In the genomic region with DNA sequence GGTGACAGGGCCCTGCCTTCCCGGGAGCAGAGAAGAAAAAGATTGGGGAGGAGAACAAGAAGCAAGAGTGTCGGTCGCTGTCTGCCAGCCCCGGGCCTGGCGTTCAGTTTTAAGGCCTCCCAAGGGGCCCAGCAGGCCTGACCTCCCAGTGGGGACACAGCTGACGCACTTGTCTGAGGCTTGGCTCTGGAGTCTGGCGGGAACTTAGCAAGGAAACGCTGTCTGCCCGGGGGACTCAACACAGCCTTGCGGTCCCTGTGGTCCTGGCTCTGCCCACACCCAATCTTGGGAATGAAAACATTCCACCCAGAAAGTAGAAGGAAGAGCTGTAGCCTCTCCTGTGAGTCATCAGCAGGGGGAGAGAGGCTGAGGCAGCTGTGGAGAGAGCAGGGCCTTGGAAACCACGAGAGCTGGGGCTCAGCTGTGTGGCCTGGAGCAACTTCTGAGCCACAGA, we compare ENCODE assay signal across 9 cellular contexts. TPM values are rescaled to one million over a fixed set of nuclear protein-coding genes. Genes with fewer than 3 reads are reported as not detected.
DNase-seq lines count a peak whose midpoint lies in the region; ATAC-seq and TF ChIP-seq lines count a peak whose summit lies in the region.
"Had no signal": no experiment of that assay in that cellular context is flagged by ENCODE, and none has a peak within 500 bp of the region (broad histone marks: within the 10 kb centered on the region; RNA-seq: fewer than 3 reads in every experiment).

No MANE protein-coding gene starts in this region.

- WGBS in ovary, 3 donors, result 9 to 15% (median 9%) methylated on average over 11 of the region's 11 CpGs

- H3K36me3 ChIP-seq in ovary, result no peaks in the 10 kb centered on the region

- H3K9me3 ChIP-seq in ovary, result no peaks in the 10 kb centered on the region

- CTCF ChIA-PET in GM10248 (lab: Yijun Ruan, JAX), result interaction anchor here (1.3 to 1.4 kb wide), 2 partner anchors 23 to 37 kb away, joined by 3 to 4 read pairs; no protein-coding TSS in a partner anchor

- TF ChIP-seq EP300 in ovary (IDR thresholded peaks at IDR 0.05), result peak; percentile 21

- TF ChIP-seq CTCF in ovary (IDR thresholded peaks at IDR 0.05) (no peak), GM10248 (IDR thresholded peaks at IDR 0.05; ENCODE audit: control extremely low read depth, extremely low read depth, low read depth, missing control alignments) (no peak)

- POLR2A ChIA-PET in GM10248 (lab: Yijun Ruan, JAX), result no interaction called here

- no peak for ATAC-seq in HG03571 (IDR thresholded peaks at IDR 0.05; ENCODE audit: unreplicated experiment)
- ATAC-seq in HG03039 (IDR thresholded peaks at IDR 0.05; ENCODE audit: unreplicated experiment), result no peak
- ATAC-seq in GM18907 (IDR thresholded peaks at IDR 0.05; ENCODE audit: unreplicated experiment), result no peak

- intact Hi-C loops in ovary (cut with DNase I), result loop anchor here in 1 of 4 donors (10.0 kb wide), 1 partner anchor 81 kb away; no protein-coding TSS in a partner anchor

- peaks cover 22% of the 10 kb centered on the region for H3K4me1 ChIP-seq in ovary (ENCODE audit: insufficient read depth)

- no peak for TF ChIP-seq POLR2A in ovary (IDR thresholded peaks at IDR 0.05)

- peak overlapping the region; percentile 63 to 73 for H3K27ac ChIP-seq in ovary
- H3K27ac ChIP-seq: KMS-11 had no signal

- no peak overlapping the region for H3K4me3 ChIP-seq in ovary

- no peaks in the 10 kb centered on the region for H3K27me3 ChIP-seq in ovary

- DNase-seq in GDM1 (lab: John Stamatoyannopoulos, UW), result peak; percentile 44
- DNase-seq in SK-N-DZ (ENCODE audit: low spot score), result peak; percentile 59
- DNase-seq in fibroblast of the conjunctiva (ENCODE audit: low read depth), result peak; percentile 78
- DNase-seq in ovary, result peak; percentile 66 to 81 (median 78)
- no peak for DNase-seq in GM10248 (ENCODE audit: extremely low spot score)

RNA-seq across cellular contexts. Expression of gene TRAF6, which starts 54.4 kb away (rescaled TPM):
- polyA plus RNA-seq in SK-N-DZ (2014; cell fraction: cytosol; rRNA removed), result 3.9 and 5.7 TPM in 2 replicates
- polyA plus RNA-seq in SK-N-DZ (2014; cell fraction: nucleus; rRNA removed), result 5.2 and 7.3 TPM in 2 replicates
- 10 to 100 TPM in 6 of 7 donors, 1 to 10 TPM in 1; 8.7 to 16.4 (median 13.9) TPM for total RNA-seq in ovary
- polyA plus RNA-seq in ovary, result 10 to 100 TPM in 1 of 2 donors, 1 to 10 TPM in 1; 4.9 to 18.2 TPM
